Comparison of ENCODE assay signal across 18 cellular contexts in genomic region chr18:48325115-48325670, GRCh38.
A peak's percentile ranks its signal among the peaks of the same experiment; 100 is the strongest.
DNase-seq lines count a peak whose midpoint lies in the region; ATAC-seq and TF ChIP-seq lines count a peak whose summit lies in the region.
"Had no signal": no experiment of that assay in that cellular context is flagged by ENCODE, and none has a peak within 500 bp of the region (broad histone marks: within the 10 kb centered on the region; RNA-seq: fewer than 3 reads in every experiment).

No MANE protein-coding gene starts in this region.

- no peaks in the 10 kb centered on the region for H3K27me3 ChIP-seq in breast epithelium

- no peak for TF ChIP-seq POLR2A in breast epithelium (IDR thresholded peaks at IDR 0.05)

- no peak for ATAC-seq in GM21619 (IDR thresholded peaks at IDR 0.05; ENCODE audit: unreplicated experiment)
- ATAC-seq: HepG2, K562 had no signal

- H3K27ac ChIP-seq in RWPE1 = peak overlapping the region; percentile 63
- peak overlapping the region; percentile 63 to 66 for H3K27ac ChIP-seq in breast epithelium
- H3K27ac ChIP-seq: HL-60 had no signal

- no peaks in the 10 kb centered on the region for H3K36me3 ChIP-seq in breast epithelium

- POLR2A ChIA-PET in RWPE1 (lab: Yijun Ruan, JAX; ENCODE audit: low non-redundant PET) = no interaction called here

- no peak overlapping the region for H3K4me3 ChIP-seq in breast epithelium
- H3K4me3 ChIP-seq: K562 had no signal

- H3K9me3 ChIP-seq in breast epithelium = no peaks in the 10 kb centered on the region

- peaks cover 0 to 2% of the 10 kb centered on the region in 2 donors for H3K4me1 ChIP-seq in breast epithelium

- intact Hi-C loops in breast epithelium (cut with DNase I; ENCODE audit: low total_unique reads) = no loop called here
- intact Hi-C loops in posterior vena cava (cut with DNase I) = no loop called here

- CTCF ChIA-PET in RWPE1 (lab: Yijun Ruan, JAX) = interaction anchor here (0.6 kb wide), 2 partner anchors 275 to 1961 kb away, joined by 5 to 8 read pairs; no protein-coding TSS in a partner anchor

- DNase-seq in RWPE1 (ENCODE audit: low spot score) = no peak
- no peak for DNase-seq in breast epithelium (ENCODE audit: low spot score in 2 of 2)
- peak; percentile 40 for DNase-seq in fibroblast of peridontal ligament (ENCODE audit: extremely low read depth)
- DNase-seq in posterior vena cava (ENCODE audit: low spot score) = peak; percentile 14
- no peak for DNase-seq in activated CD4-positive, CD25-positive, alpha-beta regulatory T cell treated with anti-CD3 and anti-CD28 coated beads, Interleukin-2, amount 50 U/mL, for 72 hours
- no peak for DNase-seq in COLO829 (ENCODE audit: low spot score)
- DNase-seq: EL, H9, MM.1S, NCI-H1092, NCI-H1436 treated with DMSO at 0.1 percent for 48 hours, NCI-H1930, NCI-H2227 treated with DMSO at 0.1 percent for 48 hours, NCI-H748 treated with DMSO at 0.1 percent for 48 hours had no signal

- TF ChIP-seq CTCF in RWPE1 (conservative IDR thresholded peaks at IDR 0.05; ENCODE audit: low read depth) (no peak), breast epithelium (IDR thresholded peaks at IDR 0.05) (no peak)

Comparison
In these comparisons a context has a peak if more than half of its experiments do, and no peak if none do; other contexts are left out.
1. DNase-seq: peak in fibroblast of peridontal ligament (single experiment) and posterior vena cava (single experiment); none in RWPE1 (single experiment), breast epithelium (0 of 2), activated CD4-positive, CD25-positive, alpha-beta regulatory T cell treated with anti-CD3 and anti-CD28 coated beads, Interleukin-2, amount 50 U/mL, for 72 hours (single experiment) and COLO829 (single experiment).